In the genomic region with DNA sequence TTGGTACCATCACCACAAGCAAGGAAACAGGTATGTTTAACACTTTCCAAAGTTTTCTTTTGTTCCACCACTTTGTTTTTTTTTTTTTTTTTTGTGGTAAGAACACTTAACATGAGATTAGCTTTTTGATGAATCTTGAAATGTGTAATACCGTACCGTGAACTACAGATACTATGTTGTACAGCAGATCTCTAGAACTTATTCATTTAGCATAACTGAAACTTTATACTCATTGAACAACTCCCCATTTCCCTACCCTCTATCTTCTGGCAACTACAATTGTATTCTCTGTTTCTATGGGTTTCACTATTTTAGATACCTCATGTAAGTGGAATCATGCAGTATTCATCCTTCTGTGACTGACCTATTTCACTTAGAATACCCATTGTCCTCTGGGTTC, we compare ENCODE assay signal across 19 cellular contexts.
DNase-seq lines count a peak whose midpoint lies in the region; ATAC-seq and TF ChIP-seq lines count a peak whose summit lies in the region.
"Had no signal": no experiment of that assay in that cellular context is flagged by ENCODE, and none has a peak within 500 bp of the region (broad histone marks: within the 10 kb centered on the region; RNA-seq: fewer than 3 reads in every experiment).

No MANE protein-coding gene starts in this region.

- no peaks in the 10 kb centered on the region for H3K9me3 Mint-ChIP-seq in T-cell
- peaks cover 5% of the 10 kb centered on the region for H3K9me3 Mint-ChIP-seq in memory B cell
- H3K9me3 Mint-ChIP-seq: mesothelial cell of epicardium had no signal

- H3K36me3 ChIP-seq in right atrium auricular region, result no peaks in the 10 kb centered on the region
- H3K36me3 ChIP-seq: heart left ventricle, transverse colon had no signal

- H3K4me1 Mint-ChIP-seq in T-cell (peaks cover 72 to 98% (median 91%) of the 10 kb centered on the region in 3 donors), memory B cell (peaks cover 38% of the 10 kb centered on the region)

- H3K27ac ChIP-seq in right atrium auricular region, result no peak overlapping the region
- H3K27ac ChIP-seq: transverse colon had no signal

- ATAC-seq in GM18502 (IDR thresholded peaks at IDR 0.05; ENCODE audit: poor library complexity, unreplicated experiment) (peak; percentile 80), GM21360 (IDR thresholded peaks at IDR 0.05; ENCODE audit: unreplicated experiment) (peak; percentile 63), T-cell (replicated peaks in 1 of 4) (no peak), memory B cell (ENCODE audit: low read depth) (no peak)
- ATAC-seq: heart left ventricle, Right ventricle myocardium inferior, sciatic nerve had no signal

- no peaks in the 10 kb centered on the region for H3K9me3 ChIP-seq in right atrium auricular region
- H3K9me3 ChIP-seq: heart left ventricle, transverse colon had no signal

- H3K27ac Mint-ChIP-seq in T-cell (peak overlapping the region; percentile 90 to 91), memory B cell (peak overlapping the region; percentile 76)
- H3K27ac Mint-ChIP-seq: mesothelial cell of epicardium had no signal

- no peak overlapping the region for H3K4me3 ChIP-seq in right atrium auricular region
- H3K4me3 ChIP-seq: heart left ventricle, transverse colon had no signal

- no peak overlapping the region for H3K4me3 Mint-ChIP-seq in T-cell
- no peak overlapping the region for H3K4me3 Mint-ChIP-seq in memory B cell
- H3K4me3 Mint-ChIP-seq: mesothelial cell of epicardium had no signal

- POLR2A ChIA-PET in T-cell (lab: Charles Lee), result interaction anchor here (0.6 to 0.7 kb wide), 4 partner anchors 10 to 123 kb away, joined by 3 to 8 read pairs (median 3); no protein-coding TSS in a partner anchor

- peaks cover 0 to 4% of the 10 kb centered on the region in 2 donors for H3K4me1 ChIP-seq in right atrium auricular region
- H3K4me1 ChIP-seq: transverse colon had no signal

- H3K27me3 ChIP-seq in right atrium auricular region, result no peaks in the 10 kb centered on the region
- H3K27me3 ChIP-seq: heart left ventricle, transverse colon had no signal

- CTCF ChIA-PET in T-cell (lab: Charles Lee), result interaction anchor here (0.6 to 1.3 kb wide), 5 partner anchors 13 to 154 kb away, joined by 3 to 5 read pairs (median 4); no protein-coding TSS in a partner anchor

- H3K36me3 Mint-ChIP-seq in T-cell, result no peaks in the 10 kb centered on the region
- H3K36me3 Mint-ChIP-seq in memory B cell, result peaks cover 3% of the 10 kb centered on the region
- H3K36me3 Mint-ChIP-seq: mesothelial cell of epicardium had no signal

- no peak for TF ChIP-seq CTCF in right atrium auricular region (IDR thresholded peaks at IDR 0.05)

- DNase-seq in T-cell (no peak), memory B cell (ENCODE audit: low spot score in 2 of 2) (no peak), NCI-H1436 (lab: John Stamatoyannopoulos, UW) (no peak), right atrium auricular region (ENCODE audit: low spot score) (no peak), HUDEP-2 (lab: John Stamatoyannopoulos, UW; ENCODE audit: unreplicated experiment in 76 of 76) (no peak)
- no peak for DNase-seq in central memory CD4-positive, alpha-beta T cell
- DNase-seq: activated effector memory CD4-positive, alpha-beta T cell treated with Interleukin-2 at 50 U/mL for 16 hours; C1 segment of cervical spinal cord; HCEC 1CT; heart left ventricle; KG1; NCI-H1092 treated with DMSO at 0.1 percent for 48 hours; nucleus accumbens; transverse colon had no signal

- no peaks in the 10 kb centered on the region for H3K27me3 Mint-ChIP-seq in T-cell
- H3K27me3 Mint-ChIP-seq in memory B cell, result no peaks in the 10 kb centered on the region

Comparison
In these comparisons a context has a peak if more than half of its experiments do, and no peak if none do; other contexts are left out.
1. ATAC-seq: peak in GM18502 (single experiment) and GM21360 (single experiment); none in T-cell (0 of 4) and memory B cell (single experiment).